1 cellular context compared by ENCODE assay signal in the genomic region with DNA sequence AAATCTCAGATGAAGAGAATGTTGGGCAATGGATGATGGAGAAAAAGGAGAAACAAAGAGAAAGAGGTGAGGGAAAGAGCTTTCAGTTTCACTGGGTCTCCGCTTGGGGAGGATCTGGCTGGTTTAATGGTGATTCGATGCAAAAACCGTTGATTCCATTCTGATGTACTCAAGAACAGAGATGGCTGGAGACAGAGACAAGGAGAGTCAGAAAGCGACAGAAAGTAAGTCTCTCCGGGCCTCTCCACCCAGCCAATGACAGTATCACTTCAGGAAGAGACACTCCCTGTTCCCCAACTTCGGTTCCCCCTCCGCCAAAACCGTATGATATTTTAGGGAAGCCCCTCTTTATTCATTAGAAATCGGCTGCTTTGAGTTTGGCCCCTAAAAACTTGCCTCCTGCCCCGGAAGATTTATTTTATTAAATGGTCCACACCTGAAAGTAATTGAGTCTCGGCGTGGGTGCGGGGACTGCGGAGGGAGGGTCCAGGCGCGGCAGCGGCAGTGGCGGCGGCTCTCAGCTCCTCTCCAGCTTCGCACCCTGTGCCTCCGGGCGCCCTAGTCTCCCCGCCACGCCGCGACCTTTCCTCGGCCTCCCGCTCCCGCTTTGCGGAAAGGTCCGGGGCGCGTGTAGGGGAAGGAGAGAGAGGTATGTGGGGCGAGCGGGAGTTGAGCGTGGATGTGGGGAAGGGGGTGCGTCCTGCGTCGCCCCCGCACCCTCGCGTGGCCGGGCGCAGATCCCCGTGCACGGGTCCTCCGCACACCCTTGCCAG.
TF ChIP-seq lines count a peak whose summit lies in the region.

No MANE protein-coding gene starts in this region.

TF ChIP-seq in endothelial cell of umbilical vein, 7 proteins besides CTCF, POLR2A, EP300 and RAD21:
- TF ChIP-seq GATA2 (IDR thresholded peaks at IDR 0.05; ENCODE audit: insufficient read depth, insufficient read length, low read depth, low read length) (no peak), EZH2 (IDR thresholded peaks at IDR 0.05; ENCODE audit: borderline replicate concordance, low read depth, low read length, severe bottlenecking) (no peak), MYC (IDR thresholded peaks at IDR 0.05; ENCODE audit: low read depth, low read length) (no peak), POLR2AphosphoS5 (IDR thresholded peaks at IDR 0.05; ENCODE audit: insufficient read depth, low read depth, low read length) (no peak), FOS (IDR thresholded peaks at IDR 0.05; ENCODE audit: borderline replicate concordance, insufficient read depth, low read length) (no peak), JUN (IDR thresholded peaks at IDR 0.05; ENCODE audit: borderline replicate concordance, insufficient read depth, insufficient read length, low read depth) (no peak)
- TF ChIP-seq, protein P1, sequence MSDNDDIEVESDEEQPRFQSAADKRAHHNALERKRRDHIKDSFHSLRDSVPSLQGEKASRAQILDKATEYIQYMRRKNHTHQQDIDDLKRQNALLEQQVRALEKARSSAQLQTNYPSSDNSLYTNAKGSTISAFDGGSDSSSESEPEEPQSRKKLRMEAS (IDR thresholded peaks at IDR 0.05; ENCODE audit: insufficient read depth, insufficient read length): no peak
